ENCODE assay signal across 10 cellular contexts in genomic region chr7:50317221-50317678, GRCh38. TPM values are rescaled to one million over a fixed set of nuclear protein-coding genes. Genes with fewer than 3 reads are reported as not detected.
A peak's percentile ranks its signal among the peaks of the same experiment; 100 is the strongest.
DNase-seq lines count a peak whose midpoint lies in the region; ATAC-seq and TF ChIP-seq lines count a peak whose summit lies in the region.
"Had no signal": no experiment of that assay in that cellular context is flagged by ENCODE, and none has a peak within 500 bp of the region (broad histone marks: within the 10 kb centered on the region; RNA-seq: fewer than 3 reads in every experiment).

No MANE protein-coding gene starts in this region.

- H3K9me2 ChIP-seq in SK-N-SH: no peaks in the 10 kb centered on the region

- no peak overlapping the region for H3K4me2 ChIP-seq in SK-N-SH

- intact Hi-C loops in activated CD4-positive, alpha-beta T cell treated with anti-CD3 and anti-CD28 coated beads, Interleukin-2, amount 10 ng/mL, durations not matched to agents 24 days and 14 days (cut with micrococcal nuclease): loop anchor here (1.0 to 5.0 kb wide), 6 partner anchors 8 to 168 kb away; no protein-coding TSS in a partner anchor

- H4K20me1 ChIP-seq in SK-N-SH (ENCODE audit: insufficient read depth): no peaks in the 10 kb centered on the region

- H3K27ac ChIP-seq in SK-N-SH (ENCODE audit: low read depth in 2 of 2, low read length in 1 of 2) (no peak overlapping the region), suprapubic skin (no peak overlapping the region)
- H3K27ac ChIP-seq: SK-N-MC had no signal

- H2AFZ ChIP-seq in SK-N-SH (ENCODE audit: low read depth): no peak overlapping the region

- no peaks in the 10 kb centered on the region; the same call in 1 of the 2 replicates for H3K27me3 ChIP-seq in SK-N-SH (ENCODE audit: insufficient read depth)
- H3K27me3 ChIP-seq in suprapubic skin: no peaks in the 10 kb centered on the region

- no peaks in the 10 kb centered on the region for H3K36me3 ChIP-seq in SK-N-SH (replicated peaks in 1 of 2; ENCODE audit: control insufficient read depth in 1 of 2, insufficient read depth in 2 of 2, low read length in 1 of 2)
- no peaks in the 10 kb centered on the region for H3K36me3 ChIP-seq in suprapubic skin

- TF ChIP-seq EP300 in SK-N-SH (IDR thresholded peaks at IDR 0.05; ENCODE audit: borderline replicate concordance in 1 of 2, low read depth in 1 of 2, low read length in 1 of 2): no peak
- TF ChIP-seq EP300 in suprapubic skin (IDR thresholded peaks at IDR 0.05): no peak

- peak; percentile 71 for ATAC-seq in HG02884 (IDR thresholded peaks at IDR 0.05; ENCODE audit: unreplicated experiment)
- ATAC-seq in T-helper 17 cell: peak; percentile 83

- H3K36me3 Mint-ChIP-seq in activated CD4-positive, alpha-beta T cell treated with anti-CD3 and anti-CD28 coated beads, Interleukin-2, amount 10 ng/mL, durations not matched to agents 24 days and 14 days (ENCODE audit: low read depth): peaks cover 77% of the 10 kb centered on the region
- peaks cover 2% of the 10 kb centered on the region for H3K36me3 Mint-ChIP-seq in T-helper 17 cell (ENCODE audit: low read depth)

- no peaks in the 10 kb centered on the region for H3F3A ChIP-seq in SK-N-SH (replicated peaks; ENCODE audit: insufficient read depth)

- no peak overlapping the region for H3K4me3 ChIP-seq in SK-N-SH (ENCODE audit: low read depth in 2 of 2, low read length in 1 of 2)
- no peak overlapping the region for H3K4me3 ChIP-seq in suprapubic skin
- H3K4me3 ChIP-seq: SK-N-MC had no signal

- no peak for TF ChIP-seq RAD21 in SK-N-SH (IDR thresholded peaks at IDR 0.05; ENCODE audit: low read length)

- H3K9me3 Mint-ChIP-seq in activated CD4-positive, alpha-beta T cell treated with anti-CD3 and anti-CD28 coated beads, Interleukin-2, amount 10 ng/mL, durations not matched to agents 24 days and 14 days: no peaks in the 10 kb centered on the region

- POLR2A ChIA-PET in SK-N-SH (lab: Yijun Ruan, JAX): interaction anchor here (0.5 kb wide), 1 partner anchor 240 kb away, joined by 3 read pairs; no protein-coding TSS in a partner anchor

- 57% methylated on average over 7 of the region's 7 CpGs for WGBS in SK-N-SH (ENCODE audit: low lambda C conversion rate)
- 81% methylated on average over 7 of the region's 7 CpGs for WGBS in suprapubic skin

- H3K9me3 ChIP-seq in T-helper 17 cell (ENCODE audit: control insufficient read depth, low read length, poor library complexity, severe bottlenecking) (no peaks in the 10 kb centered on the region), SK-N-SH (0 out of 2 replicates have a peak, but pooled peaks cover 4% of the 10 kb centered on the region), suprapubic skin (no peaks in the 10 kb centered on the region)

- H3K27me3 Mint-ChIP-seq in activated CD4-positive, alpha-beta T cell treated with anti-CD3 and anti-CD28 coated beads, Interleukin-2, amount 10 ng/mL, durations not matched to agents 24 days and 14 days: no peaks in the 10 kb centered on the region
- H3K27me3 Mint-ChIP-seq in T-helper 17 cell: no peaks in the 10 kb centered on the region

- CTCF ChIA-PET in SK-N-SH (lab: Yijun Ruan, JAX): interaction anchor here (0.9 kb wide), 1 partner anchor 112 kb away, joined by 3 read pairs; no protein-coding TSS in a partner anchor

- H3K4me3 Mint-ChIP-seq in activated CD4-positive, alpha-beta T cell treated with anti-CD3 and anti-CD28 coated beads, Interleukin-2, amount 10 ng/mL, durations not matched to agents 24 days and 14 days: peak overlapping the region; percentile 79
- H3K4me3 Mint-ChIP-seq in T-helper 17 cell: peak overlapping the region; percentile 91

- no peak for TF ChIP-seq POLR2A in suprapubic skin (IDR thresholded peaks at IDR 0.05)

- H3K79me2 ChIP-seq in SK-N-SH (ENCODE audit: insufficient read depth): no peaks in the 10 kb centered on the region

- TF ChIP-seq CTCF in SK-N-SH (IDR thresholded peaks at IDR 0.05) (no peak), suprapubic skin (IDR thresholded peaks at IDR 0.05) (no peak)

- peaks cover 87% of the 10 kb centered on the region for H3K4me1 Mint-ChIP-seq in activated CD4-positive, alpha-beta T cell treated with anti-CD3 and anti-CD28 coated beads, Interleukin-2, amount 10 ng/mL, durations not matched to agents 24 days and 14 days
- H3K4me1 Mint-ChIP-seq in T-helper 17 cell: peaks cover 81% of the 10 kb centered on the region

- peak; percentile 87 for DNase-seq in activated CD4-positive, alpha-beta T cell treated with anti-CD3 and anti-CD28 coated beads, Interleukin-2, amount 10 ng/mL, durations not matched to agents 24 days and 14 days
- no peak for DNase-seq in activated CD4-positive, alpha-beta T cell treated with anti-CD3 and anti-CD28 coated beads, Interleukin-2, amount 50 U/mL, for 4 hours
- peak in 1 of 3 donors; percentile 49 for DNase-seq in T-helper 17 cell
- peak in 5 of 6 experiments; percentile 61 to 90 (median 86) for DNase-seq in stimulated activated naive CD4-positive, alpha-beta T cell (lab: John Stamatoyannopoulos, UW)
- no peak for DNase-seq in SK-N-SH
- DNase-seq in activated gamma-delta T cell treated with Interleukin-2 at 50 U/mL for 16 hours: no peak
- DNase-seq in suprapubic skin (ENCODE audit: low spot score in 2 of 2): no peak
- DNase-seq: stimulated activated CD8-positive, alpha-beta memory T cell treated with anti-CD3 and anti-CD28 coated beads, Interleukin-4, amount 100 ng/mL, for 48 hours had no signal

- no peak overlapping the region for H3K9ac ChIP-seq in SK-N-SH

- peak overlapping the region; percentile 88 for H3K27ac Mint-ChIP-seq in activated CD4-positive, alpha-beta T cell treated with anti-CD3 and anti-CD28 coated beads, Interleukin-2, amount 10 ng/mL, durations not matched to agents 24 days and 14 days
- H3K27ac Mint-ChIP-seq in T-helper 17 cell: no peak overlapping the region

- H3K4me1 ChIP-seq in SK-N-SH (ENCODE audit: control insufficient read depth in 1 of 2, insufficient read depth in 2 of 2, low read depth in 1 of 2, low read length in 1 of 2) (no peaks in the 10 kb centered on the region; a peak in 1 of 4 replicates), suprapubic skin (no peaks in the 10 kb centered on the region)

TF ChIP-seq in SK-N-SH, 30 proteins besides CTCF, POLR2A, EP300 and RAD21:
- TF ChIP-seq SMC3 (IDR thresholded peaks at IDR 0.05; ENCODE audit: low read depth, low read length) (no peak), TEAD4 (IDR thresholded peaks at IDR 0.05; ENCODE audit: borderline replicate concordance, insufficient read depth) (no peak), MEF2A (IDR thresholded peaks at IDR 0.05; ENCODE audit: borderline replicate concordance, low read depth) (no peak), USF1 (IDR thresholded peaks at IDR 0.05; ENCODE audit: borderline replicate concordance, low read depth) (no peak), NFIC (IDR thresholded peaks at IDR 0.05; ENCODE audit: borderline replicate concordance) (no peak), REST (IDR thresholded peaks at IDR 0.05; ENCODE audit: low read depth, low read length) (no peak), TAF1 (IDR thresholded peaks at IDR 0.05; ENCODE audit: borderline replicate concordance, low read depth, low read length) (no peak), FOXM1 (IDR thresholded peaks at IDR 0.05; ENCODE audit: low read depth) (no peak), RCOR1 (IDR thresholded peaks at IDR 0.05; ENCODE audit: low read length) (no peak), NRF1 (IDR thresholded peaks at IDR 0.05; ENCODE audit: low read depth, low read length) (no peak)

RNA-seq across cellular contexts. Expression of gene IKZF1, which starts 12.7 kb away (rescaled TPM):
- 282 and 292 TPM in 2 replicates for total RNA-seq in activated CD4-positive, alpha-beta T cell treated with anti-CD3 and anti-CD28 coated beads, Interleukin-2, amount 10 ng/mL, durations not matched to agents 24 days and 14 days
- total RNA-seq in T-helper 17 cell (100 to 1,000 TPM; 301 to 323 TPM), suprapubic skin (10 to 100 TPM in 1 of 4 donors, 1 to 10 TPM in 3; 3.2 to 17.5 (median 6.2) TPM)
- not detected in 2 replicates for polyA plus RNA-seq in SK-N-SH (2012; rRNA removed)
- not detected in 2 replicates for polyA plus RNA-seq in SK-N-SH (2012; cell fraction: cytosol; rRNA removed)
- not detected in 2 replicates for polyA plus RNA-seq in SK-N-SH (2012; cell fraction: nucleus; rRNA removed)

Comparison
In these comparisons a context has a peak if more than half of its experiments do, and no peak if none do; other contexts are left out.
1. DNase-seq: peak in activated CD4-positive, alpha-beta T cell treated with anti-CD3 and anti-CD28 coated beads, Interleukin-2, amount 10 ng/mL, durations not matched to agents 24 days and 14 days (single experiment) and stimulated activated naive CD4-positive, alpha-beta T cell (5 of 6); none in activated CD4-positive, alpha-beta T cell treated with anti-CD3 and anti-CD28 coated beads, Interleukin-2, amount 50 U/mL, for 4 hours (0 of 2), SK-N-SH (single experiment), activated gamma-delta T cell treated with Interleukin-2 at 50 U/mL for 16 hours (single experiment) and suprapubic skin (0 of 2).
2. RNA of gene IKZF1, which starts 12.7 kb away (total RNA-seq): 301 to 323 TPM in T-helper 17 cell and 282 to 292 TPM in activated CD4-positive, alpha-beta T cell treated with anti-CD3 and anti-CD28 coated beads, Interleukin-2, amount 10 ng/mL, durations not matched to agents 24 days and 14 days; 3.2 to 17.5 TPM in suprapubic skin; every median in the first group is over 10 times any median in the second.